ENCODE assay signal across 1 cellular context in genomic region chr1:206962269-206962668, GRCh38.
TF ChIP-seq lines count a peak whose summit lies in the region.

No MANE protein-coding gene starts in this region.

TF ChIP-seq in GM12878, 131 proteins besides CTCF, POLR2A, EP300 and RAD21:
- TF ChIP-seq CHD1 (IDR thresholded peaks at IDR 0.05; ENCODE audit: low read depth, low read length) (no peak), SPI1 (IDR thresholded peaks at IDR 0.05; ENCODE audit: borderline replicate concordance, insufficient read depth, low read depth, low read length) (peak; percentile 30; the same call in 1 of the 2 replicates), NR2C1 (IDR thresholded peaks at IDR 0.05) (peak; percentile 30; the same call in 1 of the 2 replicates), FOXM1 (IDR thresholded peaks at IDR 0.05; ENCODE audit: low read depth, low read length) (no peak)
